ENCODE assay signal across 28 cellular contexts in the genomic region with DNA sequence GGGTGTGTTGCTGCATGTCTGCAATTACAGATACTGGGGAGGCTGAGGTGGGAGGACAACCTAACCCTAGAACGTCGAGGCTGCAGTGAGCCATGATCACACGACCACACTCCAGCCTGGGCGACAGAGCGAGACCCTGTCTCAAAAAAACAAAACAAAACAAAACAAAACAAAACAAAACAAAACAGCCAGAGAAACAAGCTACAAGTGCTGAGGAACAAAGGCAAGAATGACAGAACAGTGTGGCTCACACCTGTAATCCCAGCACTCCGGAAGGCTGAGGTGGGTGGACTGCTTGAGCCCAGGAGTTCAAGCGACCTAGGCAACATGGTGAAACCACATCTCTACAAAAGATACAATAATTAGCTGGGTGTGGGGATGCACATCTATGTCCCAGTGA.
"Had no signal": no experiment of that assay in that cellular context is flagged by ENCODE, and none has a peak within 500 bp of the region (broad histone marks: within the 10 kb centered on the region; RNA-seq: fewer than 3 reads in every experiment).

No MANE protein-coding gene starts in this region.

- ATAC-seq: effector memory CD8-positive, alpha-beta T cell; esophagus mucosa; foreskin keratinocyte; gastrocnemius medialis; gastroesophageal sphincter; heart left ventricle; heart right ventricle had no signal

- H3K4me3 ChIP-seq: colonic mucosa, coronary artery, dorsolateral prefrontal cortex, esophagus muscularis mucosa, esophagus squamous epithelium, gastrocnemius medialis, gastroesophageal sphincter, heart left ventricle, heart right ventricle had no signal

- DNase-seq: colonic mucosa; cortex of kidney; dermis blood vessel endothelial cell; dorsolateral prefrontal cortex; effector CD4-positive, alpha-beta T cell; effector CD8-positive, alpha-beta T cell; effector memory CD4-positive, alpha-beta T cell; effector memory CD8-positive, alpha-beta T cell; endodermal cell; erythroblast; esophagus squamous epithelium; foreskin fibroblast; foreskin keratinocyte; foreskin melanocyte; gastrocnemius medialis; glutamatergic neuron; head of caudate nucleus; heart left ventricle; heart right ventricle had no signal

- H3K4me1 ChIP-seq: colonic mucosa, esophagus muscularis mucosa, esophagus squamous epithelium, foreskin keratinocyte, gastrocnemius medialis, gastroesophageal sphincter, heart left ventricle, heart right ventricle had no signal

- H3K9me3 ChIP-seq: colonic mucosa, gastrocnemius medialis had no signal

- FAIRE-seq: colon, endometrium, endothelial cell of umbilical vein, frontal cortex had no signal

- H3K27me3 ChIP-seq: colonic mucosa, dorsolateral prefrontal cortex, esophagus muscularis mucosa, esophagus squamous epithelium, foreskin keratinocyte, gastrocnemius medialis, gastroesophageal sphincter, heart left ventricle, heart right ventricle had no signal

- H3K27ac ChIP-seq: colonic mucosa, coronary artery, dorsolateral prefrontal cortex, epithelial cell of prostate, esophagus muscularis mucosa, esophagus squamous epithelium, foreskin keratinocyte, gastrocnemius medialis, gastroesophageal sphincter, heart left ventricle, heart right ventricle had no signal

- H3K36me3 ChIP-seq: colonic mucosa, gastrocnemius medialis had no signal
